6 cellular contexts compared by ENCODE assay signal in genomic region chr10:68975936-68976473, GRCh38. TPM values are rescaled to one million over a fixed set of nuclear protein-coding genes. Genes with fewer than 3 reads are reported as not detected.
DNase-seq lines count a peak whose midpoint lies in the region; ATAC-seq, FAIRE-seq and TF ChIP-seq lines count a peak whose summit lies in the region.
"Not testable (repeated sequence)": the region's sequence is repeated elsewhere in the genome, so short reads cannot be mapped to it uniquely, and the experiment has no call there.

No MANE protein-coding gene starts in this region.

- not testable (repeated sequence) for H3K27me3 ChIP-seq in K562 (ENCODE audit: control insufficient read depth in 2 of 2, insufficient read depth in 2 of 2, low read length in 2 of 2)

- H3K9ac ChIP-seq in K562 (ENCODE audit: insufficient read depth in 1 of 2, low read depth in 2 of 2, low read length in 2 of 2) = not testable (repeated sequence)

- H3K27ac Mint-ChIP-seq in activated CD4-positive, alpha-beta T cell treated with anti-CD3 and anti-CD28 coated beads, Interleukin-2, amount 10 ng/mL, durations not matched to agents 24 days and 14 days = peak overlapping the region; percentile 75
- H3K27ac Mint-ChIP-seq in activated T-cell treated with anti-CD3 and anti-CD28 coated beads, Interleukin-2, amount 50 U/mL, for 24 hours = peak overlapping the region; percentile 33
- H3K27ac Mint-ChIP-seq in activated naive CD4-positive, alpha-beta T cell treated with anti-CD3 and anti-CD28 coated beads, Interleukin-2, amount 50 U/mL, for 24 hours = peak overlapping the region; percentile 57
- H3K27ac Mint-ChIP-seq in memory B cell = peak overlapping the region; percentile 63

- TF ChIP-seq RAD21 in K562 (CRISPR knock-in tag; conservative IDR thresholded peaks at IDR 0.05 in 1 of 2, IDR thresholded peaks at IDR 0.05 in 1 of 2) = not testable (repeated sequence)

- peaks cover 40% of the 10 kb centered on the region for H3K79me2 ChIP-seq in K562 (ENCODE audit: control insufficient read depth, insufficient read depth, low read length)

- H3K9me1 ChIP-seq in K562 (ENCODE audit: control insufficient read depth, insufficient read depth, low read length) = not testable (repeated sequence)

- H4K20me1 ChIP-seq in K562 (replicated peaks; ENCODE audit: control insufficient read depth, insufficient read depth, low read length) = not testable (repeated sequence)

- H3K4me1 ChIP-seq in K562 (replicated peaks in 1 of 2; ENCODE audit: control insufficient read depth in 2 of 2, insufficient read depth in 2 of 2, low read length in 2 of 2) = not testable (repeated sequence)

- H3K27ac ChIP-seq in K562 (ENCODE audit: extremely low read depth, low read depth, low read length) = not testable (repeated sequence)

- not testable (repeated sequence) for H3K27me3 Mint-ChIP-seq in activated CD4-positive, alpha-beta T cell treated with anti-CD3 and anti-CD28 coated beads, Interleukin-2, amount 10 ng/mL, durations not matched to agents 24 days and 14 days; activated T-cell treated with anti-CD3 and anti-CD28 coated beads, Interleukin-2, amount 50 U/mL, for 24 hours; activated naive CD4-positive, alpha-beta T cell treated with anti-CD3 and anti-CD28 coated beads, Interleukin-2, amount 50 U/mL, for 24 hours; memory B cell

- not testable (repeated sequence) for H3K9me3 Mint-ChIP-seq in activated CD4-positive, alpha-beta T cell treated with anti-CD3 and anti-CD28 coated beads, Interleukin-2, amount 10 ng/mL, durations not matched to agents 24 days and 14 days; activated T-cell treated with anti-CD3 and anti-CD28 coated beads, Interleukin-2, amount 50 U/mL, for 24 hours; activated naive CD4-positive, alpha-beta T cell treated with anti-CD3 and anti-CD28 coated beads, Interleukin-2, amount 50 U/mL, for 24 hours; memory B cell

- TF ChIP-seq POLR2A in GM12892 (IDR thresholded peaks at IDR 0.05; ENCODE audit: low read depth, low read length) (0 out of 2 replicates have a peak, but pooled peaks have one; percentile 17), K562 (conservative IDR thresholded peaks at IDR 0.05) (peak; percentile 59)

- WGBS in K562 (ENCODE audit: insufficient coverage, low coverage, missing lambda C conversion rate) = 100% methylated on average over 2 of the region's 5 CpGs

- not testable (repeated sequence) for DNase-seq in GM12892 (ENCODE audit: insufficient read length); activated CD4-positive, alpha-beta T cell treated with anti-CD3 and anti-CD28 coated beads, Interleukin-2, amount 10 ng/mL, durations not matched to agents 24 days and 14 days; activated T-cell treated with anti-CD3 and anti-CD28 coated beads, Interleukin-2, amount 50 U/mL, for 24 hours; K562 (ENCODE audit: extremely low read depth in 1 of 4, low spot score in 3 of 4); memory B cell (ENCODE audit: low spot score in 2 of 2)

- ATAC-seq in K562; memory B cell (ENCODE audit: low read depth): not testable (repeated sequence)

- in situ Hi-C loops in K562 (cut with MboI) = not testable (repeated sequence)

- H2AFZ ChIP-seq in K562 (ENCODE audit: low read depth, low read length) = not testable (repeated sequence)

- not testable (repeated sequence) for TF ChIP-seq CTCF in K562 (IDR thresholded peaks at IDR 0.05 in 2 of 3, conservative IDR thresholded peaks at IDR 0.05 in 1 of 3; ENCODE audit: insufficient read depth in 2 of 3, low read depth in 1 of 3, low read length in 3 of 3)

- intact Hi-C loops in activated CD4-positive, alpha-beta T cell treated with anti-CD3 and anti-CD28 coated beads, Interleukin-2, amount 10 ng/mL, durations not matched to agents 24 days and 14 days (cut with micrococcal nuclease) = loop anchor here (2.0 to 10.0 kb wide), 2 partner anchors 17 to 221 kb away; no protein-coding TSS in a partner anchor
- intact Hi-C loops in K562 (cut with micrococcal nuclease) = loop anchor here (10.0 kb wide), 1 partner anchor 221 kb away; no protein-coding TSS in a partner anchor

- H3K4me2 ChIP-seq in K562 (ENCODE audit: insufficient read depth, low read length) = not testable (repeated sequence)

- BruUV-seq in K562 (replicated peaks; lab: Mats Ljungman, UMichigan) = not testable (repeated sequence)

- not testable (repeated sequence) for H3K9me3 ChIP-seq in K562 (replicated peaks; ENCODE audit: control insufficient read depth, insufficient read depth, low read depth, low read length)

- TF ChIP-seq EP300 in K562 (IDR thresholded peaks at IDR 0.05; ENCODE audit: low read length) = not testable (repeated sequence)

- not testable (repeated sequence) for H3K4me1 Mint-ChIP-seq in activated CD4-positive, alpha-beta T cell treated with anti-CD3 and anti-CD28 coated beads, Interleukin-2, amount 10 ng/mL, durations not matched to agents 24 days and 14 days; activated T-cell treated with anti-CD3 and anti-CD28 coated beads, Interleukin-2, amount 50 U/mL, for 24 hours (ENCODE audit: low read depth); activated naive CD4-positive, alpha-beta T cell treated with anti-CD3 and anti-CD28 coated beads, Interleukin-2, amount 50 U/mL, for 24 hours; memory B cell

- not testable (repeated sequence) for FAIRE-seq in GM12892 (lab: Jason Lieb, UNC); K562 (lab: Jason Lieb, UNC)

- peaks cover 98% of the 10 kb centered on the region for H3K36me3 ChIP-seq in K562 (ENCODE audit: control insufficient read depth, insufficient read depth, low read length)

- H3K4me3 ChIP-seq in K562 = not testable (repeated sequence)

- not testable (repeated sequence) for H3K4me3 Mint-ChIP-seq in activated CD4-positive, alpha-beta T cell treated with anti-CD3 and anti-CD28 coated beads, Interleukin-2, amount 10 ng/mL, durations not matched to agents 24 days and 14 days; activated T-cell treated with anti-CD3 and anti-CD28 coated beads, Interleukin-2, amount 50 U/mL, for 24 hours; activated naive CD4-positive, alpha-beta T cell treated with anti-CD3 and anti-CD28 coated beads, Interleukin-2, amount 50 U/mL, for 24 hours; memory B cell

- CTCF ChIA-PET in K562 (lab: Yijun Ruan, JAX; ENCODE audit: low intra/inter-chr PET ratio) = not testable (repeated sequence)

- peaks cover 71% of the 10 kb centered on the region for H3K36me3 Mint-ChIP-seq in activated CD4-positive, alpha-beta T cell treated with anti-CD3 and anti-CD28 coated beads, Interleukin-2, amount 10 ng/mL, durations not matched to agents 24 days and 14 days (ENCODE audit: low read depth)
- peaks cover 98% of the 10 kb centered on the region for H3K36me3 Mint-ChIP-seq in activated T-cell treated with anti-CD3 and anti-CD28 coated beads, Interleukin-2, amount 50 U/mL, for 24 hours (ENCODE audit: low read depth)
- peaks cover 31% of the 10 kb centered on the region for H3K36me3 Mint-ChIP-seq in activated naive CD4-positive, alpha-beta T cell treated with anti-CD3 and anti-CD28 coated beads, Interleukin-2, amount 50 U/mL, for 24 hours
- peaks cover 39% of the 10 kb centered on the region for H3K36me3 Mint-ChIP-seq in memory B cell

- POLR2A ChIA-PET in K562 (lab: Yijun Ruan, JAX) = interaction anchor here (0.6 to 10.0 kb wide), 4 partner anchors 11 to 258 kb away, joined by 3 to 99 read pairs (median 8); partner anchors contain the start of gene DDX21

RNA-seq across cellular contexts. Expression of gene KIFBP, which starts 12.6 kb away (rescaled TPM):
- 12.5 TPM for polyA plus RNA-seq in GM12892 (2012; ENCODE audit: missing spikeins)
- 15.0 TPM in 2 replicates for total RNA-seq in activated CD4-positive, alpha-beta T cell treated with anti-CD3 and anti-CD28 coated beads, Interleukin-2, amount 10 ng/mL, durations not matched to agents 24 days and 14 days
- total RNA-seq in K562 (2011; cell fraction: chromatin; rRNA removed; ENCODE audit: low replicate concordance) = 11.1 and 16.5 TPM in 2 replicates
- total RNA-seq in K562 (2011; cell fraction: nucleolus; rRNA removed) = 7.5 and 8.2 TPM in 2 replicates
- 8.2 and 12.1 TPM in 2 replicates for total RNA-seq in K562 (2011; cell fraction: nucleoplasm; rRNA removed)
- 13.8 and 17.3 TPM in 2 replicates for total RNA-seq in K562 (2014; rRNA removed)
- total RNA-seq in K562 (2014; rRNA removed; fragmentation: Illumina TruSeq; extraction: Trizol) = 18.8 and 20.1 TPM in 2 replicates
- 18.7 and 19.7 TPM in 2 replicates for total RNA-seq in K562 (2015; rRNA removed; fragmentation: Illumina TruSeq; extraction: Trizol)
- total RNA-seq in K562 (2021) = 13.8 and 14.8 TPM in 2 replicates
- 17.0 and 22.1 TPM in 2 replicates for polyA plus RNA-seq in K562 (2011; rRNA removed)
- 6.9 and 8.8 TPM in 2 replicates for polyA plus RNA-seq in K562 (2011; cell fraction: cytosol; rRNA removed)
- 9.5 and 9.7 TPM in 2 replicates for polyA plus RNA-seq in K562 (2011; cell fraction: nucleus; rRNA removed)
- polyA plus RNA-seq in K562 (2012) = 13.0 and 14.2 TPM in 2 replicates
- 19.9 and 23.2 TPM in 2 replicates for polyA plus RNA-seq in K562 (2014; fragmentation: Illumina TruSeq; extraction: Trizol)
- polyA plus RNA-seq in K562 (2014; fragmentation: Nextera tagmentation; extraction: Ambion mirVana) = 1 to 10 TPM; 5.6 to 8.8 TPM
- polyA plus RNA-seq in K562 (2014; rRNA removed) = 13.9 TPM in 2 replicates
- 18.2 TPM in 2 replicates for polyA minus RNA-seq in K562 (2011; rRNA and poly(A)+ RNA removed)
- polyA minus RNA-seq in K562 (2011; cell fraction: cytosol; rRNA and poly(A)+ RNA removed) = 10.7 and 11.3 TPM in 2 replicates
- 6.1 and 8.1 TPM in 2 replicates for polyA minus RNA-seq in K562 (2011; cell fraction: nucleus; rRNA and poly(A)+ RNA removed)

RNA-seq across cellular contexts. Expression of gene DDX21, which starts 20.0 kb away (rescaled TPM):
- 64.4 TPM for polyA plus RNA-seq in GM12892 (2012; ENCODE audit: missing spikeins)
- 284 and 286 TPM in 2 replicates for total RNA-seq in activated CD4-positive, alpha-beta T cell treated with anti-CD3 and anti-CD28 coated beads, Interleukin-2, amount 10 ng/mL, durations not matched to agents 24 days and 14 days
- total RNA-seq in K562 (2011; cell fraction: chromatin; rRNA removed; ENCODE audit: low replicate concordance) = 24.6 and 87.4 TPM in 2 replicates
- total RNA-seq in K562 (2011; cell fraction: nucleolus; rRNA removed) = 18.5 and 23.7 TPM in 2 replicates
- total RNA-seq in K562 (2011; cell fraction: nucleoplasm; rRNA removed) = 44.2 and 62.0 TPM in 2 replicates
- total RNA-seq in K562 (2014; rRNA removed) (278 and 289 TPM in 2 replicates), K562 (2014; rRNA removed; fragmentation: Illumina TruSeq; extraction: Trizol) (320 and 383 TPM in 2 replicates), K562 (2015; rRNA removed; fragmentation: Illumina TruSeq; extraction: Trizol) (278 and 305 TPM in 2 replicates), K562 (2021) (250 and 281 TPM in 2 replicates)
- polyA plus RNA-seq in K562 (2011; rRNA removed) (160 and 257 TPM in 2 replicates), K562 (2014; fragmentation: Illumina TruSeq; extraction: Trizol) (317 and 365 TPM in 2 replicates), K562 (2014; fragmentation: Nextera tagmentation; extraction: Ambion mirVana) (100 to 1,000 TPM; 143 to 156 TPM), K562 (2014; rRNA removed) (237 and 254 TPM in 2 replicates)
- polyA plus RNA-seq in K562 (2011; cell fraction: cytosol; rRNA removed) = 48.3 and 116 TPM in 2 replicates
- 40.3 and 53.8 TPM in 2 replicates for polyA plus RNA-seq in K562 (2011; cell fraction: nucleus; rRNA removed)
- 125 and 177 TPM in 2 replicates for polyA plus RNA-seq in K562 (2012)
- polyA minus RNA-seq in K562 (2011; rRNA and poly(A)+ RNA removed) = 370 and 393 TPM in 2 replicates
- 119 and 152 TPM in 2 replicates for polyA minus RNA-seq in K562 (2011; cell fraction: cytosol; rRNA and poly(A)+ RNA removed)
- 23.7 and 51.9 TPM in 2 replicates for polyA minus RNA-seq in K562 (2011; cell fraction: nucleus; rRNA and poly(A)+ RNA removed)
